In the genomic region with DNA sequence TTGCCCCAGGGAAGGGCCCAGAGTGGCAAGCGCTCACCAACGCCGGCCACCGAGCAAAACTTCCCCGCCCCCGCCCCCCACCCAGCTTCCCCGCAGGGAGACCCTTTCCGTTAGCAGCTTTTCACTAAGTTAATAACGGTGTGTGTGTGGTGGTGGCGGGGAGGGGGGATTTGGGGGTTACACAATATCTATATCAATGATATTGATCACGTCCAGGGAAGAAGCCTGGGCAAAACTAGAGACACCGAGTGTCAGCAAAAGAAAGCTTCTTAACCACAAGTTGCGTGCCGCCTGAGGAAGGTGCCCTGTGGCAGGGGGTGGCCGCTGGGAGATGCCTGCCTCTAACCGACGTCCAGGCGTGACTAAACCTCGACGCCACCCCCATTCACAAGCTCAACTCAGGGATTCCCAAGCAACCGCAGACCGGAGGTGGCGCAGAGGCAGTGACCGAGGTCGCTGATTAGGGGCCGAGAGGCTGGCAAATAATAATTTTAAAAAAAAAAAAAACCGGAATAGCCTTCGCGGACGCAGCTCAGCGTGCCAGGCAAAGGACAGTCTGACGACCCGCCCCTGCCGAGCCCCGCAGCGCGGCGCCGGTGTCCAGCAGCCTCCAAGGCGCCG, we compare ENCODE assay signal across 1 cellular context.
TF ChIP-seq lines count a peak whose summit lies in the region.

No MANE protein-coding gene starts in this region.

TF ChIP-seq in WTC11, 78 proteins besides CTCF, POLR2A, EP300 and RAD21 (continued from another document):
- TF ChIP-seq TEAD4 (CRISPR knock-in tag; IDR thresholded peaks at IDR 0.05) (no peak), JAZF1 (CRISPR knock-in tag; IDR thresholded peaks at IDR 0.05) (no peak)
TF ChIP-seq in WTC11: peak in this region for 0.
